In the genomic region with DNA sequence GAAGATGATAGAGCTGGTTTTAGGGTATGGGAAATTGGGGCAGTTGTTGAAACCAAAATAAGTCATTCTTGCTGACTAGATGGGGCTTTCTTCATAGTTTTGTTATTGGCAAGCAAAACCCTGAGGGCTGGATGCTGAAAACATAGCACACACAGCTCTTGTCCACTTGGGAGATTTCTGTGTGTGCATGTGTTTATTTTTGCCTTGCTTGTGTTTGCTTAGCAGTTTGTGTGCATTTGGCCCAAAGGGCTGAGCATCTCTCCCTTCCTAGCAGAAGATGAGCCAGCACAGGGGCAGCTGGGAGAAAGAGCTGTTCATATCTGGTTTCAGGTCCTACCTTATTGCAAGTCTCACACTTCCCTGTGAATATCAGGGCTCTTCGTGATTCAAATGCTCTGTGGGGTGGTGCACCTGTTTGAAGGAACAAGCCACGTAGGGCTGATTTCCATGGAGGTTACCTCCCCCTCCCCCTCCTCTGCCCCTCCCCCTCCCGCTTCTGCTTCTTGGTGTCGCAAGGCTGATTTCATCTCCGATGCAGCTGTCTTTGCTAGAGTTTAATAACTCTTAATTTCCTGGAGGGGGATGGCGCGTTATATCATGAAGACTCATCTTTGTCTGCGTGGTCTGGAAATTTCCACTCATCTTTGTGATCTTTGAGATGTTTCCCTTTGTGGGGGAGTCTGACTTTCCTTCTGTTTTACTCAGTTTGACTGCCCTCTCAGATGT, we compare ENCODE assay signal across 8 cellular contexts.
DNase-seq lines count a peak whose midpoint lies in the region; ATAC-seq, FAIRE-seq and TF ChIP-seq lines count a peak whose summit lies in the region.

No MANE protein-coding gene starts in this region.

- ATAC-seq in HG02884 (IDR thresholded peaks at IDR 0.05; ENCODE audit: unreplicated experiment), result peak; percentile 74
- peak; percentile 61 to 71 for ATAC-seq in natural killer cell treated with Interleukin-12 subunit alpha and Interleukin-12 subunit beta and Interleukin-15 and Interleukin-18, amount 100 ng/mL, for 72 hours

- H3K27ac Mint-ChIP-seq in natural killer cell treated with Interleukin-12 subunit alpha and Interleukin-12 subunit beta and Interleukin-15 and Interleukin-18, amount 100 ng/mL, for 72 hours, result peak overlapping the region; percentile 84

- DNase-seq in NOMO-1 (lab: John Stamatoyannopoulos, UW; ENCODE audit: unreplicated experiment in 2 of 2) (peak; percentile 13 to 40), NOMO-1 treated with dmso at 0.1 percent for 144 hours (lab: John Stamatoyannopoulos, UW; ENCODE audit: unreplicated experiment) (no peak), SHP77 treated with DMSO at 0.1 percent for 48 hours (lab: John Stamatoyannopoulos, UW) (peak; percentile 61), NCI-H774 (lab: John Stamatoyannopoulos, UW) (no peak), NCI-H2029 (lab: John Stamatoyannopoulos, UW) (no peak), D721Med (ENCODE audit: insufficient read length, low spot score) (no peak)
- no peak for DNase-seq in natural killer cell treated with Interleukin-12 subunit alpha and Interleukin-12 subunit beta and Interleukin-15 and Interleukin-18, amount 100 ng/mL, for 72 hours (ENCODE audit: low spot score)

- no peak for FAIRE-seq in D721Med (lab: Jason Lieb, UNC)

- TF ChIP-seq CTCF in D721Med (IDR thresholded peaks at IDR 0.05; ENCODE audit: insufficient read depth, missing control alignments), result no peak

- H3K27me3 Mint-ChIP-seq in natural killer cell treated with Interleukin-12 subunit alpha and Interleukin-12 subunit beta and Interleukin-15 and Interleukin-18, amount 100 ng/mL, for 72 hours, result no peaks in the 10 kb centered on the region

- peak overlapping the region; percentile 74 for H3K4me3 Mint-ChIP-seq in natural killer cell treated with Interleukin-12 subunit alpha and Interleukin-12 subunit beta and Interleukin-15 and Interleukin-18, amount 100 ng/mL, for 72 hours

- H3K36me3 Mint-ChIP-seq in natural killer cell treated with Interleukin-12 subunit alpha and Interleukin-12 subunit beta and Interleukin-15 and Interleukin-18, amount 100 ng/mL, for 72 hours, result peaks cover 49% of the 10 kb centered on the region

- H3K9me3 Mint-ChIP-seq in natural killer cell treated with Interleukin-12 subunit alpha and Interleukin-12 subunit beta and Interleukin-15 and Interleukin-18, amount 100 ng/mL, for 72 hours, result peaks cover 5% of the 10 kb centered on the region

- peaks cover 48 to 52% of the 10 kb centered on the region in 2 donors for H3K4me1 Mint-ChIP-seq in natural killer cell treated with Interleukin-12 subunit alpha and Interleukin-12 subunit beta and Interleukin-15 and Interleukin-18, amount 100 ng/mL, for 72 hours (ENCODE audit: low read depth in 2 of 2)

Comparison
In these comparisons a context has a peak if more than half of its experiments do, and no peak if none do; other contexts are left out.
1. DNase-seq: peak in NOMO-1 (2 of 2) and SHP77 treated with DMSO at 0.1 percent for 48 hours (single experiment); none in NOMO-1 treated with dmso at 0.1 percent for 144 hours (single experiment), natural killer cell treated with Interleukin-12 subunit alpha and Interleukin-12 subunit beta and Interleukin-15 and Interleukin-18, amount 100 ng/mL, for 72 hours (single experiment), NCI-H774 (single experiment), NCI-H2029 (single experiment) and D721Med (single experiment).